In genomic region chr9:37591775-37592107, GRCh38 we compare ENCODE assay signal across 8 cellular contexts. TPM values are rescaled to one million over a fixed set of nuclear protein-coding genes. Genes with fewer than 3 reads are reported as not detected.
A peak's percentile ranks its signal among the peaks of the same experiment; 100 is the strongest.
DNase-seq lines count a peak whose midpoint lies in the region; ATAC-seq and TF ChIP-seq lines count a peak whose summit lies in the region.

No MANE protein-coding gene starts in this region.

- peaks cover 12% of the 10 kb centered on the region for H3K4me1 ChIP-seq in A673 (ENCODE audit: insufficient read depth, low read length, poor library complexity, severe bottlenecking)
- H3K4me1 ChIP-seq in mononuclear cell (ENCODE audit: insufficient read depth, low read length) = peaks cover 30% of the 10 kb centered on the region

- intact Hi-C loops in A673 (cut with micrococcal nuclease; ENCODE audit: unreplicated experiment) = loop anchor here (10.0 kb wide), 1 partner anchor 313 kb away; the partner anchor contains the start of gene SLC25A51

- no peak for TF ChIP-seq CTCF in A673 (conservative IDR thresholded peaks at IDR 0.05; ENCODE audit: low read depth, low read length)
- TF ChIP-seq CTCF in astrocyte of the spinal cord (IDR thresholded peaks at IDR 0.05; ENCODE audit: low read depth, low read length) = no peak

- H3K27ac ChIP-seq in A673 (ENCODE audit: low read depth, low read length, poor library complexity, severe bottlenecking) = peak overlapping the region; percentile 91

- CTCF ChIA-PET in A673 (lab: Charles Lee) = interaction anchor here (0.6 kb wide), 1 partner anchor 30 kb away, joined by 4 read pairs; no protein-coding TSS in a partner anchor

- DNase-seq in A673 (ENCODE audit: low spot score) (peak; percentile 25), astrocyte of the spinal cord (ENCODE audit: low read depth, low spot score) (no peak), NCI-H2171 (lab: John Stamatoyannopoulos, UW) (no peak), middle frontal gyrus (ENCODE audit: extremely low spot score, low spot score) (no peak), NCI-H526 treated with DMSO at 0.1 percent for 48 hours (lab: John Stamatoyannopoulos, UW) (no peak)

- ATAC-seq in HG03196 (IDR thresholded peaks at IDR 0.05; ENCODE audit: unreplicated experiment) (peak; percentile 6), GM18858 (IDR thresholded peaks at IDR 0.05; ENCODE audit: unreplicated experiment) (no peak)

- H3K36me3 ChIP-seq in A673 (ENCODE audit: insufficient read depth, low read length, poor library complexity, severe bottlenecking) = peaks cover 26% of the 10 kb centered on the region

- BruUV-seq in A673 (replicated peaks; lab: Mats Ljungman, UMichigan) = no TSS peak

- H3K9me3 ChIP-seq in A673 (ENCODE audit: low read depth, low read length, poor library complexity, severe bottlenecking) (no peaks in the 10 kb centered on the region), mononuclear cell (ENCODE audit: low read depth, low read length) (no peaks in the 10 kb centered on the region)

- in situ Hi-C loops in astrocyte of the spinal cord (cut with HindIII; ENCODE audit: low sequenced_read_pairs) = no loop called here

- peak overlapping the region; percentile 89 for H3K4me3 ChIP-seq in A673 (ENCODE audit: low read depth, low read length, poor library complexity, severe bottlenecking)
- H3K4me3 ChIP-seq in astrocyte of the spinal cord (ENCODE audit: low read depth, low read length) = peak overlapping the region; percentile 99
- H3K4me3 ChIP-seq in mononuclear cell (ENCODE audit: low read length) = peak overlapping the region; percentile 95

- POLR2A ChIA-PET in A673 (lab: Charles Lee; ENCODE audit: low non-redundant PET) = interaction anchor here (0.5 to 0.6 kb wide), 2 partner anchors 12 to 101 kb away, joined by 4 to 18 read pairs; no protein-coding TSS in a partner anchor

- H3K27me3 ChIP-seq in A673 (replicated peaks; ENCODE audit: insufficient read depth, low read depth, low read length, poor library complexity) = no peaks in the 10 kb centered on the region
- peaks cover 9% of the 10 kb centered on the region for H3K27me3 ChIP-seq in mononuclear cell (ENCODE audit: insufficient read depth, low read length)

RNA-seq across cellular contexts. Expression of gene TOMM5, which starts 0.7 kb away (rescaled TPM):
- 213 and 247 TPM in 2 replicates for total RNA-seq in A673 (2021)
- 37.5 TPM for total RNA-seq in mononuclear cell

RNA-seq across cellular contexts. Expression of gene FBXO10, which starts 15.6 kb away (rescaled TPM):
- total RNA-seq in A673 (2021) (14.5 and 15.0 TPM in 2 replicates), mononuclear cell (2.3 TPM)

RNA-seq across cellular contexts. Expression of gene FRMPD1, which starts 59.0 kb away (rescaled TPM):
- not detected in 2 replicates for total RNA-seq in A673 (2021)
- not detected for total RNA-seq in mononuclear cell
